Comparison of ENCODE assay signal across 1 cellular context in genomic region chr9:128211551-128212281, GRCh38.
A peak's percentile ranks its signal among the peaks of the same experiment; 100 is the strongest.
TF ChIP-seq lines count a peak whose summit lies in the region.

No MANE protein-coding gene starts in this region.

TF ChIP-seq in HepG2, 621 proteins besides CTCF, POLR2A, EP300 and RAD21:
- TF ChIP-seq TEAD3 (CRISPR knock-in tag; optimal IDR thresholded peaks at IDR 0.05; ENCODE audit: borderline replicate concordance), result peak; percentile 8
- TF ChIP-seq KDM2A (CRISPR knock-in tag; IDR thresholded peaks at IDR 0.05; ENCODE audit: borderline replicate concordance, low read depth), result 0 out of 2 replicates have a peak, but pooled peaks have one; percentile 22
- TF ChIP-seq ZSCAN12 (CRISPR knock-in tag; IDR thresholded peaks at IDR 0.05), result no peak
- no peak for TF ChIP-seq LCORL (IDR thresholded peaks at IDR 0.05)
- no peak for TF ChIP-seq LCORL (CRISPR knock-in tag; IDR thresholded peaks at IDR 0.05)
- peak; percentile 82 for TF ChIP-seq ZNF770 (CRISPR knock-in tag; IDR thresholded peaks at IDR 0.05)
- TF ChIP-seq IRX3 (CRISPR knock-in tag; IDR thresholded peaks at IDR 0.05; ENCODE audit: borderline replicate concordance, low read depth), result no peak
- no peak for TF ChIP-seq TBX3 (IDR thresholded peaks at IDR 0.05; ENCODE audit: borderline replicate concordance)
- no peak for TF ChIP-seq HNRNPK (IDR thresholded peaks at IDR 0.05; ENCODE audit: low read depth, low read length, poor library complexity, severe bottlenecking)
- 0 out of 2 replicates have a peak, but pooled peaks have one; percentile 38 for TF ChIP-seq ZMYM3 (CRISPR knock-in tag; IDR thresholded peaks at IDR 0.05)
- TF ChIP-seq HMG20A (CRISPR knock-in tag; IDR thresholded peaks at IDR 0.05; ENCODE audit: borderline replicate concordance), result no peak
- TF ChIP-seq KDM6A (CRISPR knock-in tag; IDR thresholded peaks at IDR 0.05; ENCODE audit: low read depth), result no peak
- TF ChIP-seq ZNF883 (CRISPR knock-in tag; IDR thresholded peaks at IDR 0.05; ENCODE audit: not compliant biosample characterization), result no peak
- TF ChIP-seq, protein P1, sequence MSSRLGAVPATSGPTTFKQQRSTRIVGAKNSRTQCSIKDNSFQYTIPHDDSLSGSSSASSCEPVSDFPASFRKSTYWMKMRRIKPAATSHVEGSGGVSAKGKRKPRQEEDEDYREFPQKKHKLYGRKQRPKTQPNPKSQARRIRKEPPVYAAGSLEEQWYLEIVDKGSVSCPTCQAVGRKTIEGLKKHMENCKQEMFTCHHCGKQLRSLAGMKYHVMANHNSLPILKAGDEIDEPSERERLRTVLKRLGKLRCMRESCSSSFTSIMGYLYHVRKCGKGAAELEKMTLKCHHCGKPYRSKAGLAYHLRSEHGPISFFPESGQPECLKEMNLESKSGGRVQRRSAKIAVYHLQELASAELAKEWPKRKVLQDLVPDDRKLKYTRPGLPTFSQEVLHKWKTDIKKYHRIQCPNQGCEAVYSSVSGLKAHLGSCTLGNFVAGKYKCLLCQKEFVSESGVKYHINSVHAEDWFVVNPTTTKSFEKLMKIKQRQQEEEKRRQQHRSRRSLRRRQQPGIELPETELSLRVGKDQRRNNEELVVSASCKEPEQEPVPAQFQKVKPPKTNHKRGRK (CRISPR knock-in tag; IDR thresholded peaks at IDR 0.05), result no peak
- 0 out of 2 replicates have a peak, but pooled peaks have one; percentile 27 for TF ChIP-seq HNF1B (CRISPR knock-in tag; IDR thresholded peaks at IDR 0.05)
